Comparison of ENCODE assay signal across 10 cellular contexts in genomic region chr2:54555318-54555837, GRCh38.
DNase-seq lines count a peak whose midpoint lies in the region; ATAC-seq and TF ChIP-seq lines count a peak whose summit lies in the region.
"Had no signal": no experiment of that assay in that cellular context is flagged by ENCODE, and none has a peak within 500 bp of the region (broad histone marks: within the 10 kb centered on the region; RNA-seq: fewer than 3 reads in every experiment).

No MANE protein-coding gene starts in this region.

- H3K4me3 Mint-ChIP-seq in WTC11: no peak overlapping the region
- H3K4me3 Mint-ChIP-seq: activated CD8-positive, alpha-beta T cell treated with anti-CD3 and anti-CD28 coated beads for 36 hours had no signal

- H3K9me3 ChIP-seq in subcutaneous abdominal adipose tissue (ENCODE audit: control insufficient read depth in 5 of 5, low read length in 5 of 5): no peaks in the 10 kb centered on the region

- peaks cover 0 to 9% (median 3%) of the 10 kb centered on the region in 5 donors for H3K36me3 ChIP-seq in subcutaneous abdominal adipose tissue (ENCODE audit: control insufficient read depth in 5 of 5, insufficient read depth in 5 of 5, low read length in 5 of 5)

- peak overlapping the region; percentile 64 for H3K27ac Mint-ChIP-seq in WTC11
- H3K27ac Mint-ChIP-seq: activated CD8-positive, alpha-beta T cell treated with anti-CD3 and anti-CD28 coated beads for 36 hours had no signal

- H3K4me1 ChIP-seq in subcutaneous abdominal adipose tissue (ENCODE audit: control insufficient read depth in 5 of 5, insufficient read depth in 5 of 5, low read length in 5 of 5): peaks cover 7 to 76% (median 56%) of the 10 kb centered on the region in 5 donors

- H3K27me3 ChIP-seq in subcutaneous abdominal adipose tissue (ENCODE audit: control insufficient read depth in 5 of 5, insufficient read depth in 4 of 5, low read length in 5 of 5): no peaks in the 10 kb centered on the region

- H3K9me3 Mint-ChIP-seq in WTC11: no peaks in the 10 kb centered on the region
- H3K9me3 Mint-ChIP-seq: activated CD8-positive, alpha-beta T cell treated with anti-CD3 and anti-CD28 coated beads for 36 hours had no signal

- no peak for DNase-seq in WTC11 (ENCODE audit: low spot score)
- DNase-seq in left kidney (ENCODE audit: low read depth, low spot score): peak; percentile 24
- DNase-seq in NCI-H345 (lab: John Stamatoyannopoulos, UW): no peak
- no peak for DNase-seq in SW 1271 (lab: John Stamatoyannopoulos, UW)
- DNase-seq: activated CD8-positive, alpha-beta T cell treated with anti-CD3 and anti-CD28 coated beads for 36 hours; GOT3; NCI-H524 treated with DMSO at 0.1 percent for 48 hours had no signal

- no peak overlapping the region for H3K9ac ChIP-seq in subcutaneous abdominal adipose tissue (ENCODE audit: low read length in 5 of 5)

- ATAC-seq in WTC11 (no peak), GM21786 (IDR thresholded peaks at IDR 0.05; ENCODE audit: unreplicated experiment) (no peak)
- ATAC-seq: activated CD8-positive, alpha-beta T cell treated with anti-CD3 and anti-CD28 coated beads for 36 hours had no signal

- peak; percentile 38 for TF ChIP-seq POLR2A in GM19099 (IDR thresholded peaks at IDR 0.05; ENCODE audit: extremely low read depth, insufficient read length, low read depth)

- H3K4me3 ChIP-seq in subcutaneous abdominal adipose tissue (ENCODE audit: low read depth in 1 of 5, low read length in 5 of 5): no peak overlapping the region

- CTCF ChIA-PET in WTC11 (lab: Charles Lee): no interaction called here

- POLR2A ChIA-PET in WTC11 (lab: Charles Lee): no interaction called here

- peaks cover 37% of the 10 kb centered on the region for H3K4me1 Mint-ChIP-seq in WTC11

- H3K27ac ChIP-seq in subcutaneous abdominal adipose tissue (ENCODE audit: low read depth, low read length): peak overlapping the region; percentile 98

- no peak for TF ChIP-seq CTCF in WTC11 (IDR thresholded peaks at IDR 0.05)

- no peaks in the 10 kb centered on the region for H3K36me3 Mint-ChIP-seq in WTC11

- no peaks in the 10 kb centered on the region for H3K27me3 Mint-ChIP-seq in WTC11 (ENCODE audit: low read depth)
- H3K27me3 Mint-ChIP-seq: activated CD8-positive, alpha-beta T cell treated with anti-CD3 and anti-CD28 coated beads for 36 hours had no signal

TF ChIP-seq in WTC11, 78 proteins besides CTCF, POLR2A, EP300 and RAD21:
- no peak for TF ChIP-seq ETV6 (CRISPR knock-in tag; IDR thresholded peaks at IDR 0.05)
- TF ChIP-seq, protein P1, sequence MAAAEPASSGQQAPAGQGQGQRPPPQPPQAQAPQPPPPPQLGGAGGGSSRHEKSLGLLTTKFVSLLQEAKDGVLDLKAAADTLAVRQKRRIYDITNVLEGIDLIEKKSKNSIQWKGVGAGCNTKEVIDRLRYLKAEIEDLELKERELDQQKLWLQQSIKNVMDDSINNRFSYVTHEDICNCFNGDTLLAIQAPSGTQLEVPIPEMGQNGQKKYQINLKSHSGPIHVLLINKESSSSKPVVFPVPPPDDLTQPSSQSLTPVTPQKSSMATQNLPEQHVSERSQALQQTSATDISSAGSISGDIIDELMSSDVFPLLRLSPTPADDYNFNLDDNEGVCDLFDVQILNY (CRISPR knock-in tag; IDR thresholded peaks at IDR 0.05): no peak
- peak; percentile 91; the same call in 1 of the 2 replicates for TF ChIP-seq GABPB1 (CRISPR knock-in tag; IDR thresholded peaks at IDR 0.05)
- no peak for TF ChIP-seq SMAD3 (CRISPR knock-in tag; IDR thresholded peaks at IDR 0.05; ENCODE audit: borderline replicate concordance)
- TF ChIP-seq OVOL2 (CRISPR knock-in tag; IDR thresholded peaks at IDR 0.05; ENCODE audit: borderline replicate concordance): no peak
- no peak for TF ChIP-seq FOXK1 (CRISPR knock-in tag; IDR thresholded peaks at IDR 0.05)
- TF ChIP-seq KAT7 (CRISPR knock-in tag; IDR thresholded peaks at IDR 0.05; ENCODE audit: borderline replicate concordance): no peak
TF ChIP-seq in WTC11: peak in this region for 1.
